In genomic region chr11:13205446-13205845, GRCh38 we compare ENCODE assay signal across 12 cellular contexts.
DNase-seq lines count a peak whose midpoint lies in the region; ATAC-seq, FAIRE-seq and TF ChIP-seq lines count a peak whose summit lies in the region.
"Had no signal": no experiment of that assay in that cellular context is flagged by ENCODE, and none has a peak within 500 bp of the region (broad histone marks: within the 10 kb centered on the region; RNA-seq: fewer than 3 reads in every experiment).

No MANE protein-coding gene starts in this region.

- POLR2A ChIA-PET in naive thymus-derived CD4-positive, alpha-beta T cell (lab: Charles Lee), result interaction anchor here (0.6 to 0.7 kb wide), 2 partner anchors 74 to 300 kb away, joined by 3 read pairs; no protein-coding TSS in a partner anchor

- no peaks in the 10 kb centered on the region for H4K20me1 ChIP-seq in DND-41 (ENCODE audit: insufficient read depth, low read length)

- H3K27me3 ChIP-seq in DND-41 (ENCODE audit: insufficient read depth, low read length, poor library complexity) (no peaks in the 10 kb centered on the region), prostate gland (replicated peaks; ENCODE audit: insufficient read depth) (no peaks in the 10 kb centered on the region), vagina (no peaks in the 10 kb centered on the region)
- no peaks in the 10 kb centered on the region for H3K27me3 ChIP-seq in naive thymus-derived CD4-positive, alpha-beta T cell (ENCODE audit: control insufficient read depth in 2 of 2, insufficient read depth in 2 of 2, low read length in 2 of 2)
- H3K27me3 ChIP-seq: transverse colon had no signal

- 57% methylated on average over 2 of the region's 2 CpGs for WGBS in prostate gland

- H3K4me3 ChIP-seq in DND-41 (ENCODE audit: low read depth in 1 of 2, low read length in 2 of 2) (no peak overlapping the region), prostate gland (no peak overlapping the region), vagina (no peak overlapping the region)
- H3K4me3 ChIP-seq in naive thymus-derived CD4-positive, alpha-beta T cell (ENCODE audit: low read length), result no peak overlapping the region
- H3K4me3 ChIP-seq: transverse colon had no signal

- H3K9ac ChIP-seq in DND-41 (ENCODE audit: low read depth, low read length), result no peak overlapping the region

- TF ChIP-seq POLR2A in prostate gland (IDR thresholded peaks at IDR 0.05) (no peak), vagina (IDR thresholded peaks at IDR 0.05) (no peak)

- H3K27ac ChIP-seq in DND-41 (ENCODE audit: low read length) (no peak overlapping the region), prostate gland (no peak overlapping the region), vagina (no peak overlapping the region)
- H3K27ac ChIP-seq in naive thymus-derived CD4-positive, alpha-beta T cell (ENCODE audit: low read depth, low read length), result no peak overlapping the region
- H3K27ac ChIP-seq: C4-2B, transverse colon had no signal

- H3K4me1 ChIP-seq in DND-41 (ENCODE audit: insufficient read depth, low read length), result peaks cover 16% of the 10 kb centered on the region
- H3K4me1 ChIP-seq in naive thymus-derived CD4-positive, alpha-beta T cell (ENCODE audit: control insufficient read depth in 2 of 2, insufficient read depth in 2 of 2, low read length in 2 of 2), result peaks cover 0 to 6% of the 10 kb centered on the region in 2 donors
- H3K4me1 ChIP-seq in prostate gland (replicated peaks), result no peaks in the 10 kb centered on the region
- H3K4me1 ChIP-seq in vagina, result peaks cover 22% of the 10 kb centered on the region

- intact Hi-C loops in activated T-helper 1 cell treated with anti-CD3 and anti-CD28 coated beads, Interleukin-12 subunit alpha, Interleukin-12 subunit beta, Interleukin-2, Interleukin-4 antibody, amounts not matched to agents 30 ng/mL and 10 ng/mL and 1 ng/mL, durations not matched to agents 14 hours and 24 hours and 36 hours (cut with micrococcal nuclease), result loop anchor here (5.0 to 10.0 kb wide), 4 partner anchors 662 to 1442 kb away; partner anchors contain the start of genes MICAL2 and USP47
- intact Hi-C loops in naive thymus-derived CD4-positive, alpha-beta T cell (cut with micrococcal nuclease), result loop anchor here in 1 of 2 donors (10.0 kb wide), 1 partner anchor 459 kb away; the partner anchor contains the start of gene FAR1
- intact Hi-C loops in prostate gland (cut with DNase I), result no loop called here
- intact Hi-C loops in vagina (cut with DNase I), result loop anchor here (5.0 kb wide), 1 partner anchor 137 kb away; no protein-coding TSS in a partner anchor

- H3K4me2 ChIP-seq in DND-41 (ENCODE audit: insufficient read depth, low read length), result no peak overlapping the region

- DNase-seq in DND-41 (peak; percentile 20), prostate gland (ENCODE audit: low spot score) (no peak), frontal cortex (ENCODE audit: low spot score in 2 of 2) (no peak), vagina (ENCODE audit: extremely low spot score in 2 of 2) (no peak)
- DNase-seq in activated T-helper 1 cell treated with anti-CD3 and anti-CD28 coated beads, Interleukin-12 subunit alpha, Interleukin-12 subunit beta, Interleukin-2, Interleukin-4 antibody, amounts not matched to agents 30 ng/mL and 10 ng/mL and 1 ng/mL, durations not matched to agents 14 hours and 24 hours and 36 hours (ENCODE audit: low spot score), result no peak
- DNase-seq in naive thymus-derived CD4-positive, alpha-beta T cell, result no peak
- DNase-seq: activated effector memory CD4-positive, alpha-beta T cell treated with anti-CD3 and anti-CD28 coated beads, Interleukin-2, amount 50 U/mL, for 16 hours; left ventricle myocardium superior; transverse colon had no signal

- no peaks in the 10 kb centered on the region for H3K9me3 ChIP-seq in DND-41 (ENCODE audit: insufficient read depth, low read length, severe bottlenecking)
- no peaks in the 10 kb centered on the region for H3K9me3 ChIP-seq in naive thymus-derived CD4-positive, alpha-beta T cell (ENCODE audit: control insufficient read depth in 2 of 3, low read length in 3 of 3)
- no peaks in the 10 kb centered on the region for H3K9me3 ChIP-seq in prostate gland
- H3K9me3 ChIP-seq in vagina, result no peaks in the 10 kb centered on the region
- H3K9me3 ChIP-seq: transverse colon had no signal

- H3K36me3 ChIP-seq in DND-41 (ENCODE audit: insufficient read depth, low read length) (no peaks in the 10 kb centered on the region), prostate gland (no peaks in the 10 kb centered on the region), vagina (no peaks in the 10 kb centered on the region)
- no peaks in the 10 kb centered on the region for H3K36me3 ChIP-seq in naive thymus-derived CD4-positive, alpha-beta T cell (ENCODE audit: control insufficient read depth in 2 of 3, insufficient read depth in 3 of 3, low read length in 3 of 3)
- H3K36me3 ChIP-seq: transverse colon had no signal

- no peak overlapping the region for H3K4me3 Mint-ChIP-seq in activated T-helper 1 cell treated with anti-CD3 and anti-CD28 coated beads, Interleukin-12 subunit alpha, Interleukin-12 subunit beta, Interleukin-2, Interleukin-4 antibody, amounts not matched to agents 30 ng/mL and 10 ng/mL and 1 ng/mL, durations not matched to agents 14 hours and 24 hours and 36 hours
- peak overlapping the region in 1 of 10 donors; percentile 18 for H3K4me3 Mint-ChIP-seq in naive thymus-derived CD4-positive, alpha-beta T cell

- CTCF ChIA-PET in naive thymus-derived CD4-positive, alpha-beta T cell (lab: Charles Lee), result interaction anchor here (0.6 to 0.7 kb wide), 2 partner anchors 127 to 571 kb away, joined by 3 read pairs; no protein-coding TSS in a partner anchor

- peaks cover 34% of the 10 kb centered on the region for H3K4me1 Mint-ChIP-seq in activated T-helper 1 cell treated with anti-CD3 and anti-CD28 coated beads, Interleukin-12 subunit alpha, Interleukin-12 subunit beta, Interleukin-2, Interleukin-4 antibody, amounts not matched to agents 30 ng/mL and 10 ng/mL and 1 ng/mL, durations not matched to agents 14 hours and 24 hours and 36 hours (ENCODE audit: low read depth)
- H3K4me1 Mint-ChIP-seq in naive thymus-derived CD4-positive, alpha-beta T cell, result peaks cover 16 to 38% (median 26%) of the 10 kb centered on the region in 7 donors

- TF ChIP-seq CTCF in DND-41 (IDR thresholded peaks at IDR 0.05; ENCODE audit: borderline replicate concordance, extremely low read depth, low read length, poor library complexity, severe bottlenecking) (no peak), prostate gland (IDR thresholded peaks at IDR 0.05) (no peak), vagina (IDR thresholded peaks at IDR 0.05) (no peak)

- H3K36me3 Mint-ChIP-seq in activated T-helper 1 cell treated with anti-CD3 and anti-CD28 coated beads, Interleukin-12 subunit alpha, Interleukin-12 subunit beta, Interleukin-2, Interleukin-4 antibody, amounts not matched to agents 30 ng/mL and 10 ng/mL and 1 ng/mL, durations not matched to agents 14 hours and 24 hours and 36 hours (ENCODE audit: low read depth), result no peaks in the 10 kb centered on the region
- H3K36me3 Mint-ChIP-seq in naive thymus-derived CD4-positive, alpha-beta T cell, result no peaks in the 10 kb centered on the region

- no peaks in the 10 kb centered on the region for H3K79me2 ChIP-seq in DND-41 (ENCODE audit: insufficient read depth, low read length)

- peaks cover 2% of the 10 kb centered on the region for H3K27me3 Mint-ChIP-seq in activated T-helper 1 cell treated with anti-CD3 and anti-CD28 coated beads, Interleukin-12 subunit alpha, Interleukin-12 subunit beta, Interleukin-2, Interleukin-4 antibody, amounts not matched to agents 30 ng/mL and 10 ng/mL and 1 ng/mL, durations not matched to agents 14 hours and 24 hours and 36 hours (ENCODE audit: insufficient read depth)
- H3K27me3 Mint-ChIP-seq in naive thymus-derived CD4-positive, alpha-beta T cell, result peaks cover 0 to 14% (median 0%) of the 10 kb centered on the region in 5 donors

- FAIRE-seq in frontal cortex (lab: Jason Lieb, UNC), result no peak

- peaks cover 5% of the 10 kb centered on the region for H3K9me3 Mint-ChIP-seq in activated T-helper 1 cell treated with anti-CD3 and anti-CD28 coated beads, Interleukin-12 subunit alpha, Interleukin-12 subunit beta, Interleukin-2, Interleukin-4 antibody, amounts not matched to agents 30 ng/mL and 10 ng/mL and 1 ng/mL, durations not matched to agents 14 hours and 24 hours and 36 hours
- H3K9me3 Mint-ChIP-seq in naive thymus-derived CD4-positive, alpha-beta T cell, result peaks cover 0 to 3% (median 0%) of the 10 kb centered on the region in 11 donors

- H2AFZ ChIP-seq in DND-41 (ENCODE audit: low read depth, low read length), result peak overlapping the region; percentile 38; the same call in 1 of the 2 replicates

- ATAC-seq in DND-41 (ENCODE audit: insufficient read depth, low read depth) (peak; percentile 71), GM19468 (IDR thresholded peaks at IDR 0.05; ENCODE audit: extremely low read depth, unreplicated experiment) (peak; percentile 44), HG03135 (IDR thresholded peaks at IDR 0.05; ENCODE audit: unreplicated experiment) (peak; percentile 66)
- no peak for ATAC-seq in naive thymus-derived CD4-positive, alpha-beta T cell
- ATAC-seq: left ventricle myocardium superior had no signal

- H3K27ac Mint-ChIP-seq in activated T-helper 1 cell treated with anti-CD3 and anti-CD28 coated beads, Interleukin-12 subunit alpha, Interleukin-12 subunit beta, Interleukin-2, Interleukin-4 antibody, amounts not matched to agents 30 ng/mL and 10 ng/mL and 1 ng/mL, durations not matched to agents 14 hours and 24 hours and 36 hours, result peak overlapping the region; percentile 50
- H3K27ac Mint-ChIP-seq in naive thymus-derived CD4-positive, alpha-beta T cell, result peak overlapping the region in 3 of 9 donors; percentile 15 to 38 (median 20)
